ENCODE assay signal across 15 cellular contexts in the genomic region with DNA sequence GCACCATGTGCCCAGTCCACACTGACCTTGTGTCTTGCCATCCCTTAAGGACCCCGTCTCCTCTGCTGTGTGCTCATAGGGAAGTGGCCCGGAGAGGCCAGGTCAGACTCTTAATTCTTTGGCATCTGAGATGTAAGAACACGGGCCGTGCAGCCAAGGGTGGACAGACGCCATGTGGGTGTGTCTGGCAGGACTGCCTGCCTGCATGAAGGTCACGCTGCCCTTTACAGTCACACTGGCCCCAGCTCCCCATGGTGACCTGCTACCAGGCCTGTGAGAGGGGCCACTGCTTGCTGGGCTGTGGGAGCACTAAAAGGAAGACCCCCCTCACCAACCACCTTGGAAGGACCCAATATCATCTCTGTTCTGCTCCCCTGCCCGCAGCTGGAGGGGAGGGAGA. TPM values are rescaled to one million over a fixed set of nuclear protein-coding genes. Genes with fewer than 3 reads are reported as not detected.
DNase-seq lines count a peak whose midpoint lies in the region; ATAC-seq and TF ChIP-seq lines count a peak whose summit lies in the region.
"Had no signal": no experiment of that assay in that cellular context is flagged by ENCODE, and none has a peak within 500 bp of the region (broad histone marks: within the 10 kb centered on the region; RNA-seq: fewer than 3 reads in every experiment).

No MANE protein-coding gene starts in this region.

- H3K27ac ChIP-seq in gastroesophageal sphincter = peak overlapping the region; percentile 64 to 95 (median 91)
- H3K27ac ChIP-seq in neuronal stem cell (replicated peaks; ENCODE audit: low read length) = no peak overlapping the region
- H3K27ac ChIP-seq in transverse colon = peak overlapping the region in 3 of 4 donors; percentile 26 to 90 (median 58)
- no peak overlapping the region for H3K27ac ChIP-seq in effector memory CD4-positive, alpha-beta T cell (ENCODE audit: insufficient read depth, low read length, poor library complexity, severe bottlenecking)
- H3K27ac ChIP-seq: epithelial cell of prostate, left lung, SK-N-MC, spleen had no signal

- H3K9me3 ChIP-seq in T-helper 17 cell (ENCODE audit: control insufficient read depth, low read length, poor library complexity, severe bottlenecking) (no peaks in the 10 kb centered on the region), gastroesophageal sphincter (no peaks in the 10 kb centered on the region), neuronal stem cell (replicated peaks in 1 of 2; ENCODE audit: control insufficient read depth in 2 of 2, insufficient read depth in 1 of 2, low read depth in 1 of 2, low read length in 2 of 2) (no peaks in the 10 kb centered on the region), transverse colon (no peaks in the 10 kb centered on the region)
- no peaks in the 10 kb centered on the region for H3K9me3 ChIP-seq in effector memory CD4-positive, alpha-beta T cell (ENCODE audit: control insufficient read depth, low read length)
- H3K9me3 ChIP-seq: left lung, spleen had no signal

- H3K79me1 ChIP-seq in neuronal stem cell (ENCODE audit: low read depth, low read length) = no peaks in the 10 kb centered on the region

- H3K4me3 ChIP-seq in gastroesophageal sphincter = no peak overlapping the region
- H3K4me3 ChIP-seq in neuronal stem cell (ENCODE audit: low read length in 2 of 2) = no peak overlapping the region
- no peak overlapping the region for H3K4me3 ChIP-seq in transverse colon
- no peak overlapping the region for H3K4me3 ChIP-seq in effector memory CD4-positive, alpha-beta T cell (ENCODE audit: insufficient read depth, low read depth, low read length, poor library complexity, severe bottlenecking)
- H3K4me3 ChIP-seq: left lung, SK-N-MC, spleen had no signal

- H3K27me3 ChIP-seq in gastroesophageal sphincter (no peaks in the 10 kb centered on the region), neuronal stem cell (ENCODE audit: control insufficient read depth in 3 of 3, insufficient read depth in 3 of 3, low read depth in 1 of 3, low read length in 3 of 3) (peaks cover 0 to 25% (median 9%) of the 10 kb centered on the region in 3 experiments), transverse colon (no peaks in the 10 kb centered on the region)
- H3K27me3 ChIP-seq in effector memory CD4-positive, alpha-beta T cell (replicated peaks; ENCODE audit: control insufficient read depth, insufficient read depth, low read length, poor library complexity, severe bottlenecking) = no peaks in the 10 kb centered on the region

- no peak overlapping the region for H3K4me3 Mint-ChIP-seq in T-helper 17 cell

- no peak overlapping the region for H3K4me2 ChIP-seq in neuronal stem cell (ENCODE audit: insufficient read depth, low read length, poor library complexity, severe bottlenecking)

- H3K36me3 ChIP-seq in gastroesophageal sphincter (peaks cover 0 to 9% of the 10 kb centered on the region in 2 donors), neuronal stem cell (replicated peaks in 1 of 2; ENCODE audit: control insufficient read depth in 2 of 2, insufficient read depth in 2 of 2, low read length in 2 of 2) (no peaks in the 10 kb centered on the region), transverse colon (no peaks in the 10 kb centered on the region)
- no peaks in the 10 kb centered on the region for H3K36me3 ChIP-seq in effector memory CD4-positive, alpha-beta T cell (ENCODE audit: control insufficient read depth, insufficient read depth, low read length)
- H3K36me3 ChIP-seq: left lung, spleen had no signal

- H3K4me1 ChIP-seq in gastroesophageal sphincter = peaks cover 5 to 99% (median 85%) of the 10 kb centered on the region in 3 donors
- H3K4me1 ChIP-seq in neuronal stem cell (ENCODE audit: control insufficient read depth in 2 of 2, insufficient read depth in 1 of 2, low read depth in 1 of 2, low read length in 2 of 2) = peaks cover 6 to 18% of the 10 kb centered on the region in 2 donors
- H3K4me1 ChIP-seq in transverse colon = peaks cover 34 to 92% (median 65%) of the 10 kb centered on the region in 4 donors
- peaks cover 22% of the 10 kb centered on the region for H3K4me1 ChIP-seq in effector memory CD4-positive, alpha-beta T cell (ENCODE audit: control insufficient read depth, insufficient read depth, low read length, poor library complexity, severe bottlenecking)

- no peak overlapping the region for H4K91ac ChIP-seq in neuronal stem cell (ENCODE audit: low read depth, low read length, poor library complexity)

- CTCF ChIA-PET in GM10248 (lab: Yijun Ruan, JAX) = interaction anchor here (2.6 to 5.2 kb wide), 2 partner anchors 15 to 19 kb away, joined by 6 to 33 read pairs; partner anchors contain the start of gene DHRS3

- POLR2A ChIA-PET in GM10248 (lab: Yijun Ruan, JAX) = no interaction called here

- peak overlapping the region; percentile 97 for H3K27ac Mint-ChIP-seq in T-helper 17 cell

- H2AK5ac ChIP-seq in neuronal stem cell (ENCODE audit: low read depth, low read length) = peak overlapping the region; percentile 11

- no peak for TF ChIP-seq CTCF in gastroesophageal sphincter (IDR thresholded peaks at IDR 0.05)
- TF ChIP-seq CTCF in transverse colon (IDR thresholded peaks at IDR 0.05) = no peak
- TF ChIP-seq CTCF in GM10248 (IDR thresholded peaks at IDR 0.05; ENCODE audit: control extremely low read depth, extremely low read depth, low read depth, missing control alignments) = no peak

- DNase-seq in T-helper 17 cell = no peak
- no peak for DNase-seq in neuronal stem cell (ENCODE audit: low spot score)
- no peak for DNase-seq in transverse colon
- DNase-seq in effector memory CD4-positive, alpha-beta T cell = no peak
- DNase-seq in GM10248 (ENCODE audit: extremely low spot score) = no peak
- no peak for DNase-seq in MV-4-11 (lab: John Stamatoyannopoulos, UW)
- DNase-seq: activated naive CD4-positive, alpha-beta T cell; central memory CD4-positive, alpha-beta T cell; left lung; spleen had no signal

- peaks cover 41% of the 10 kb centered on the region for H3K4me1 Mint-ChIP-seq in T-helper 17 cell

- H2BK15ac ChIP-seq in neuronal stem cell (ENCODE audit: low read length) = peak overlapping the region; percentile 82

- H2BK5ac ChIP-seq in neuronal stem cell (ENCODE audit: low read length) = no peak overlapping the region

- H3K18ac ChIP-seq in neuronal stem cell (ENCODE audit: low read length) = peak overlapping the region; percentile 80

- no peak overlapping the region for H3K4ac ChIP-seq in neuronal stem cell (ENCODE audit: low read length)

- H3K27me3 Mint-ChIP-seq in T-helper 17 cell = no peaks in the 10 kb centered on the region

- H4K8ac ChIP-seq in neuronal stem cell (ENCODE audit: low read depth, low read length) = no peak overlapping the region

- TF ChIP-seq EP300 in gastroesophageal sphincter (IDR thresholded peaks at IDR 0.05) = no peak
- no peak for TF ChIP-seq EP300 in transverse colon (IDR thresholded peaks at IDR 0.05; ENCODE audit: low read depth)

- peak overlapping the region; percentile 12 for H3K9ac ChIP-seq in neuronal stem cell (ENCODE audit: low read depth, low read length, poor library complexity)

- no peak overlapping the region for H2AFZ ChIP-seq in neuronal stem cell (ENCODE audit: low read length)

- in situ Hi-C loops in transverse colon (cut with MboI; ENCODE audit: low pct_ligation_motif_present in 1 of 4, low pct_unique_long_range_greater_than_20kb in 1 of 4, low sequenced_read_pairs in 3 of 4) = loop anchor here in 1 of 4 donors (25.0 kb wide), 1 partner anchor 188 kb away; no protein-coding TSS in a partner anchor

- 17 to 91% methylated on average over 1 to 7 of the region's 7 CpGs for WGBS in gastroesophageal sphincter (ENCODE audit: low coverage in 1 of 2), 2 donors
- WGBS in neuronal stem cell (ENCODE audit: extremely low coverage in 2 of 2, insufficient read length in 2 of 2, insufficient replicate concordance in 1 of 2), 2 donors = no CpG with 5 or more reads among the region's 7 CpGs
- 58% methylated on average over 7 of the region's 7 CpGs; no CpG with 5 or more reads in 1 of the 2 donors for WGBS in transverse colon (ENCODE audit: low coverage in 1 of 2), 2 donors

- H2BK120ac ChIP-seq in neuronal stem cell (ENCODE audit: low read depth, low read length) = no peak overlapping the region

- intact Hi-C loops in transverse colon (cut with DNase I; ENCODE audit: low total_unique reads) = no loop called here

- TF ChIP-seq POLR2A in gastroesophageal sphincter (IDR thresholded peaks at IDR 0.05) (no peak), transverse colon (IDR thresholded peaks at IDR 0.05) (no peak)

- H3K36me3 Mint-ChIP-seq in T-helper 17 cell (ENCODE audit: low read depth) = no peaks in the 10 kb centered on the region

- H3K14ac ChIP-seq in neuronal stem cell (ENCODE audit: low read length) = peak overlapping the region; percentile 63

- ATAC-seq in T-helper 17 cell (no peak), gastroesophageal sphincter (peak; percentile 10)
- ATAC-seq: left lung had no signal

- no peak overlapping the region for H2BK12ac ChIP-seq in neuronal stem cell (ENCODE audit: low read length)

- H3K23ac ChIP-seq in neuronal stem cell (ENCODE audit: low read depth, low read length, poor library complexity) = peak overlapping the region; percentile 20

RNA-seq across cellular contexts. Expression of gene DHRS3, which starts 17.7 kb away (rescaled TPM):
- total RNA-seq in T-helper 17 cell = 10 to 100 TPM; 31.0 to 38.3 TPM
- 100 to 1,000 TPM; 115 to 211 (median 186) TPM for total RNA-seq in gastroesophageal sphincter
- polyA plus RNA-seq in neuronal stem cell (2013, experiment 1 of 2) = 0.75 TPM
- polyA plus RNA-seq in neuronal stem cell (2013, experiment 2 of 2) = 0.76 TPM
- total RNA-seq in transverse colon = 100 to 1,000 TPM in 2 of 4 donors, 10 to 100 TPM in 2; 55.3 to 122 (median 103) TPM

RNA-seq across cellular contexts. Expression of gene AADACL4, which starts 43.5 kb away (rescaled TPM):
- total RNA-seq in T-helper 17 cell = not detected
- not detected for total RNA-seq in gastroesophageal sphincter
- not detected for polyA plus RNA-seq in neuronal stem cell (2013, experiment 1 of 2)
- polyA plus RNA-seq in neuronal stem cell (2013, experiment 2 of 2) = not detected
- total RNA-seq in transverse colon = not detected
- total RNA-seq: left lung had no signal
- polyA plus RNA-seq: neural cell, urinary bladder had no signal

Comparison
In these comparisons a context has a peak if more than half of its experiments do, and no peak if none do; other contexts are left out.
1. H3K27ac ChIP-seq: peak in gastroesophageal sphincter (4 of 4) and transverse colon (3 of 4); none in neuronal stem cell (single experiment) and effector memory CD4-positive, alpha-beta T cell (single experiment).